Comparison of ENCODE assay signal across 28 cellular contexts in genomic region chr6:84657486-84657885, GRCh38.
"Had no signal": no experiment of that assay in that cellular context is flagged by ENCODE, and none has a peak within 500 bp of the region (broad histone marks: within the 10 kb centered on the region; RNA-seq: fewer than 3 reads in every experiment).

No MANE protein-coding gene starts in this region.

- DNase-seq: activated B cell treated with CpG ODN at 0.5 μM for 24 hours; activated CD4-positive, alpha-beta T cell treated with anti-CD3 and anti-CD28 coated beads for 4 hours; activated CD4-positive, alpha-beta T cell treated with anti-CD3 and anti-CD28 coated beads, Interleukin-2, amount 50 U/mL, for 48 hours; activated effector memory CD4-positive, alpha-beta T cell treated with Interleukin-2 at 50 U/mL for 16 hours; activated naive CD4-positive, alpha-beta T cell treated with anti-CD3 and anti-CD28 coated beads, Interleukin-2, amount 50 U/mL, for 16 hours; activated naive CD8-positive, alpha-beta T cell treated with anti-CD3 and anti-CD28 coated beads, Interleukin-2, amount 50 U/mL, for 24 hours; activated T-cell treated with anti-CD3 and anti-CD28 coated beads, Interleukin-2, amount 50 U/mL, for 72 hours; anterior cingulate cortex; body of pancreas; caudate nucleus; dorsolateral prefrontal cortex; effector memory CD8-positive, alpha-beta T cell; immature natural killer cell; kidney glomerular epithelial cell; left ventricle myocardium inferior; midbrain; natural killer cell; ovary; right cardiac atrium; stimulated activated CD4-positive, alpha-beta T cell treated with anti-CD3 and anti-CD28 coated beads, Interleukin-4, amount 100 ng/mL, for 24 hours; stimulated activated naive CD4-positive, alpha-beta T cell treated with Interleukin-2 at 50 U/mL for 16 hours; T-helper 17 cell had no signal

- H3K27ac Mint-ChIP-seq: activated B cell treated with CpG ODN at 0.5 μM for 24 hours; activated naive CD8-positive, alpha-beta T cell treated with anti-CD3 and anti-CD28 coated beads, Interleukin-2, amount 50 U/mL, for 24 hours; activated T-cell treated with anti-CD3 and anti-CD28 coated beads, Interleukin-2, amount 50 U/mL, for 72 hours; effector memory CD8-positive, alpha-beta T cell; immature natural killer cell; natural killer cell; T-helper 17 cell; type B pancreatic cell had no signal

- H3K9me3 Mint-ChIP-seq: activated B cell treated with CpG ODN at 0.5 μM for 24 hours; activated naive CD8-positive, alpha-beta T cell treated with anti-CD3 and anti-CD28 coated beads, Interleukin-2, amount 50 U/mL, for 24 hours; type B pancreatic cell had no signal

- H3K4me3 ChIP-seq: body of pancreas, dorsolateral prefrontal cortex, esophagus muscularis mucosa, hepatocyte, left ventricle myocardium inferior, ovary, prostate gland, thoracic aorta, vagina had no signal

- H3K27me3 Mint-ChIP-seq: activated B cell treated with CpG ODN at 0.5 μM for 24 hours; activated naive CD8-positive, alpha-beta T cell treated with anti-CD3 and anti-CD28 coated beads, Interleukin-2, amount 50 U/mL, for 24 hours; effector memory CD8-positive, alpha-beta T cell; T-helper 17 cell had no signal

- H3K9me3 ChIP-seq: body of pancreas, esophagus muscularis mucosa, left ventricle myocardium inferior, ovary, prostate gland, thoracic aorta, vagina had no signal

- H3K4me3 Mint-ChIP-seq: activated B cell treated with CpG ODN at 0.5 μM for 24 hours; activated naive CD8-positive, alpha-beta T cell treated with anti-CD3 and anti-CD28 coated beads, Interleukin-2, amount 50 U/mL, for 24 hours; activated T-cell treated with anti-CD3 and anti-CD28 coated beads, Interleukin-2, amount 50 U/mL, for 72 hours; effector memory CD8-positive, alpha-beta T cell; immature natural killer cell; natural killer cell; T-helper 17 cell; type B pancreatic cell had no signal

- H3K27ac ChIP-seq: body of pancreas, dorsolateral prefrontal cortex, esophagus muscularis mucosa, hepatocyte, left ventricle myocardium inferior, ovary, prostate gland, thoracic aorta, vagina had no signal

- H3K36me3 Mint-ChIP-seq: immature natural killer cell, natural killer cell, type B pancreatic cell had no signal

- H3K4me1 Mint-ChIP-seq: activated B cell treated with CpG ODN at 0.5 μM for 24 hours; activated naive CD8-positive, alpha-beta T cell treated with anti-CD3 and anti-CD28 coated beads, Interleukin-2, amount 50 U/mL, for 24 hours; immature natural killer cell; natural killer cell; T-helper 17 cell had no signal

- H3K4me1 ChIP-seq: body of pancreas, esophagus muscularis mucosa, left ventricle myocardium inferior, prostate gland, vagina had no signal

- H3K36me3 ChIP-seq: esophagus muscularis mucosa, left ventricle myocardium inferior, ovary, prostate gland, thoracic aorta, vagina had no signal
